19 cellular contexts compared by ENCODE assay signal in genomic region chrX:130163350-130163851, GRCh38. TPM values are rescaled to one million over a fixed set of nuclear protein-coding genes. Genes with fewer than 3 reads are reported as not detected.
DNase-seq lines count a peak whose midpoint lies in the region; ATAC-seq and TF ChIP-seq lines count a peak whose summit lies in the region.
"Had no signal": no experiment of that assay in that cellular context is flagged by ENCODE, and none has a peak within 500 bp of the region (broad histone marks: within the 10 kb centered on the region; RNA-seq: fewer than 3 reads in every experiment).

No MANE protein-coding gene starts in this region.

- peaks cover 11% of the 10 kb centered on the region for H3K4me1 ChIP-seq in CD8-positive, alpha-beta memory T cell (ENCODE audit: insufficient read depth, low read length)

- no peak for TF ChIP-seq CTCF in mesothelial cell of epicardium (IDR thresholded peaks at IDR 0.05; ENCODE audit: unreplicated experiment)
- TF ChIP-seq CTCF in osteocyte (IDR thresholded peaks at IDR 0.05) = no peak

- no peaks in the 10 kb centered on the region for H3K9me3 ChIP-seq in CD8-positive, alpha-beta memory T cell (ENCODE audit: low read length)
- H3K9me3 ChIP-seq: SJSA1 had no signal

- H3K27ac Mint-ChIP-seq in T-helper 1 cell treated with Interleukin-12 subunit alpha and Interleukin-12 subunit beta and Interleukin-4 antibody, amounts not matched to agents 30 μg/mL and 1 μg/mL, for 36 hours = no peak overlapping the region
- no peak overlapping the region for H3K27ac Mint-ChIP-seq in CD8-positive, alpha-beta memory T cell
- no peak overlapping the region for H3K27ac Mint-ChIP-seq in activated CD8-positive, alpha-beta T cell treated with anti-CD3 and anti-CD28 coated beads, Interleukin-2, amount 10 ng/mL, durations not matched to agents 7 days and 5 days
- H3K27ac Mint-ChIP-seq in mesothelial cell of epicardium (no peak overlapping the region), osteocyte (ENCODE audit: unreplicated experiment) (no peak overlapping the region)
- H3K27ac Mint-ChIP-seq: activated CD4-positive, alpha-beta T cell treated with anti-CD3 and anti-CD28 coated beads, Interleukin-2, amount 10 ng/mL, durations not matched to agents 7 days and 5 days had no signal

- H3K27me3 Mint-ChIP-seq in T-helper 1 cell treated with Interleukin-12 subunit alpha and Interleukin-12 subunit beta and Interleukin-4 antibody, amounts not matched to agents 30 μg/mL and 1 μg/mL, for 36 hours (ENCODE audit: low read depth) = no peaks in the 10 kb centered on the region
- H3K27me3 Mint-ChIP-seq in CD8-positive, alpha-beta memory T cell = peaks cover 0 to 5% of the 10 kb centered on the region in 2 donors
- H3K27me3 Mint-ChIP-seq in activated CD8-positive, alpha-beta T cell treated with anti-CD3 and anti-CD28 coated beads, Interleukin-2, amount 10 ng/mL, durations not matched to agents 7 days and 5 days (ENCODE audit: low read depth) = no peaks in the 10 kb centered on the region
- H3K27me3 Mint-ChIP-seq in mesothelial cell of epicardium (ENCODE audit: low read depth) (no peaks in the 10 kb centered on the region), osteocyte (ENCODE audit: unreplicated experiment) (no peaks in the 10 kb centered on the region)
- H3K27me3 Mint-ChIP-seq: activated CD4-positive, alpha-beta T cell treated with anti-CD3 and anti-CD28 coated beads, Interleukin-2, amount 10 ng/mL, durations not matched to agents 7 days and 5 days had no signal

- H3K27me3 ChIP-seq in CD8-positive, alpha-beta memory T cell (ENCODE audit: insufficient read depth, low read length, poor library complexity, severe bottlenecking) = no peaks in the 10 kb centered on the region
- H3K27me3 ChIP-seq: SJSA1 had no signal

- ATAC-seq in activated CD8-positive, alpha-beta T cell treated with anti-CD3 and anti-CD28 coated beads, Interleukin-2, amount 10 ng/mL, durations not matched to agents 7 days and 5 days = no peak
- ATAC-seq in GM21786 (IDR thresholded peaks at IDR 0.05; ENCODE audit: unreplicated experiment) (no peak), HG03378 (IDR thresholded peaks at IDR 0.05; ENCODE audit: unreplicated experiment) (no peak)
- ATAC-seq: Panc1 had no signal

- H3K4me3 ChIP-seq in CD8-positive, alpha-beta memory T cell (ENCODE audit: low read length) = no peak overlapping the region
- H3K4me3 ChIP-seq: lung, SJSA1, skin epidermis had no signal

- CTCF ChIA-PET in CD8-positive, alpha-beta memory T cell (lab: Charles Lee) = interaction anchor here (1.8 kb wide), 1 partner anchor 11 kb away, joined by 5 read pairs; no protein-coding TSS in a partner anchor
- CTCF ChIA-PET in activated CD8-positive, alpha-beta T cell treated with anti-CD3 and anti-CD28 coated beads, Interleukin-2, amount 10 ng/mL, durations not matched to agents 7 days and 5 days (lab: Charles Lee) = interaction anchor here (0.7 kb wide), 1 partner anchor 30 kb away, joined by 3 read pairs; no protein-coding TSS in a partner anchor

- POLR2A ChIA-PET in CD8-positive, alpha-beta memory T cell (lab: Charles Lee) = no interaction called here
- POLR2A ChIA-PET in activated CD8-positive, alpha-beta T cell treated with anti-CD3 and anti-CD28 coated beads, Interleukin-2, amount 10 ng/mL, durations not matched to agents 7 days and 5 days (lab: Charles Lee) = no interaction called here

- H3K4me1 Mint-ChIP-seq in T-helper 1 cell treated with Interleukin-12 subunit alpha and Interleukin-12 subunit beta and Interleukin-4 antibody, amounts not matched to agents 30 μg/mL and 1 μg/mL, for 36 hours (ENCODE audit: low read depth) = peaks cover 30% of the 10 kb centered on the region
- peaks cover 19 to 48% (median 47%) of the 10 kb centered on the region in 3 donors for H3K4me1 Mint-ChIP-seq in CD8-positive, alpha-beta memory T cell
- H3K4me1 Mint-ChIP-seq in activated CD8-positive, alpha-beta T cell treated with anti-CD3 and anti-CD28 coated beads, Interleukin-2, amount 10 ng/mL, durations not matched to agents 7 days and 5 days (ENCODE audit: low read depth) = peaks cover 45% of the 10 kb centered on the region
- H3K4me1 Mint-ChIP-seq in mesothelial cell of epicardium = peaks cover 23% of the 10 kb centered on the region
- peaks cover 21% of the 10 kb centered on the region for H3K4me1 Mint-ChIP-seq in osteocyte (ENCODE audit: unreplicated experiment)

- no peak overlapping the region for H3K27ac ChIP-seq in CD8-positive, alpha-beta memory T cell (ENCODE audit: low read depth, low read length)
- H3K27ac ChIP-seq: SJSA1 had no signal

- H3K36me3 Mint-ChIP-seq in T-helper 1 cell treated with Interleukin-12 subunit alpha and Interleukin-12 subunit beta and Interleukin-4 antibody, amounts not matched to agents 30 μg/mL and 1 μg/mL, for 36 hours (ENCODE audit: low read depth) = no peaks in the 10 kb centered on the region
- peaks cover 0 to 15% (median 0%) of the 10 kb centered on the region in 3 donors for H3K36me3 Mint-ChIP-seq in CD8-positive, alpha-beta memory T cell
- peaks cover 9% of the 10 kb centered on the region for H3K36me3 Mint-ChIP-seq in activated CD8-positive, alpha-beta T cell treated with anti-CD3 and anti-CD28 coated beads, Interleukin-2, amount 10 ng/mL, durations not matched to agents 7 days and 5 days (ENCODE audit: low read depth)
- no peaks in the 10 kb centered on the region for H3K36me3 Mint-ChIP-seq in mesothelial cell of epicardium
- H3K36me3 Mint-ChIP-seq in osteocyte (ENCODE audit: unreplicated experiment) = no peaks in the 10 kb centered on the region

- no peaks in the 10 kb centered on the region for H3K36me3 ChIP-seq in CD8-positive, alpha-beta memory T cell (ENCODE audit: insufficient read depth, low read length)
- H3K36me3 ChIP-seq: SJSA1 had no signal

- H3K4me3 Mint-ChIP-seq in T-helper 1 cell treated with Interleukin-12 subunit alpha and Interleukin-12 subunit beta and Interleukin-4 antibody, amounts not matched to agents 30 μg/mL and 1 μg/mL, for 36 hours = peak overlapping the region; percentile 31
- H3K4me3 Mint-ChIP-seq in CD8-positive, alpha-beta memory T cell = peak overlapping the region in 4 of 7 donors; percentile 22 to 48 (median 37)
- H3K4me3 Mint-ChIP-seq in activated CD8-positive, alpha-beta T cell treated with anti-CD3 and anti-CD28 coated beads, Interleukin-2, amount 10 ng/mL, durations not matched to agents 7 days and 5 days = peak overlapping the region; percentile 36
- H3K4me3 Mint-ChIP-seq in mesothelial cell of epicardium (peak overlapping the region; percentile 31), osteocyte (ENCODE audit: unreplicated experiment) (no peak overlapping the region)

- DNase-seq in T-helper 1 cell = no peak
- no peak for DNase-seq in CD8-positive, alpha-beta memory T cell
- DNase-seq in activated CD8-positive, alpha-beta T cell treated with anti-CD3 and anti-CD28 coated beads, Interleukin-2, amount 10 ng/mL, durations not matched to agents 7 days and 5 days = no peak
- DNase-seq in mesothelial cell of epicardium (ENCODE audit: low spot score in 2 of 2, unreplicated experiment in 2 of 2) = no peak
- DNase-seq in osteocyte (ENCODE audit: extremely low spot score, unreplicated experiment) = no peak
- DNase-seq: 8988T; activated CD4-positive, alpha-beta T cell treated with anti-CD3 and anti-CD28 coated beads, Interleukin-2, amount 10 ng/mL, durations not matched to agents 7 days and 5 days; NCI-H526 treated with DMSO at 0.1 percent for 48 hours; stimulated activated CD4-positive, alpha-beta T cell treated with anti-CD3 and anti-CD28 coated beads, Interleukin-4, amount 100 ng/mL, for 24 hours; T1000 had no signal

- H3K9me3 Mint-ChIP-seq in T-helper 1 cell treated with Interleukin-12 subunit alpha and Interleukin-12 subunit beta and Interleukin-4 antibody, amounts not matched to agents 30 μg/mL and 1 μg/mL, for 36 hours = no peaks in the 10 kb centered on the region
- H3K9me3 Mint-ChIP-seq in CD8-positive, alpha-beta memory T cell = no peaks in the 10 kb centered on the region
- no peaks in the 10 kb centered on the region for H3K9me3 Mint-ChIP-seq in activated CD8-positive, alpha-beta T cell treated with anti-CD3 and anti-CD28 coated beads, Interleukin-2, amount 10 ng/mL, durations not matched to agents 7 days and 5 days (ENCODE audit: insufficient read depth)
- H3K9me3 Mint-ChIP-seq in mesothelial cell of epicardium (peaks cover 15% of the 10 kb centered on the region), osteocyte (ENCODE audit: unreplicated experiment) (peaks cover 5% of the 10 kb centered on the region)
- H3K9me3 Mint-ChIP-seq: activated CD4-positive, alpha-beta T cell treated with anti-CD3 and anti-CD28 coated beads, Interleukin-2, amount 10 ng/mL, durations not matched to agents 7 days and 5 days had no signal

RNA-seq across cellular contexts. Expression of gene AIFM1, which starts 2.2 kb away (rescaled TPM):
- total RNA-seq in CD8-positive, alpha-beta memory T cell = 10 to 100 TPM; 57.7 to 58.2 TPM
- polyA plus RNA-seq in CD8-positive, alpha-beta memory T cell = 34.8 TPM
- total RNA-seq in activated CD8-positive, alpha-beta T cell treated with anti-CD3 and anti-CD28 coated beads, Interleukin-2, amount 10 ng/mL, durations not matched to agents 7 days and 5 days = 10 to 100 TPM; 43.4 to 47.6 TPM
- total RNA-seq in mesothelial cell of epicardium (31.3 to 34.6 TPM (median 32.1 TPM) in 3 replicates), osteocyte (27.7 and 31.2 TPM in 2 replicates)

RNA-seq across cellular contexts. Expression of gene RAB33A, which starts 8.4 kb away (rescaled TPM):
- 10 to 100 TPM in 1 of 2 experiments, 1 to 10 TPM in 1; 9.0 to 10.6 TPM for total RNA-seq in CD8-positive, alpha-beta memory T cell
- 11.0 TPM for polyA plus RNA-seq in CD8-positive, alpha-beta memory T cell
- total RNA-seq in activated CD8-positive, alpha-beta T cell treated with anti-CD3 and anti-CD28 coated beads, Interleukin-2, amount 10 ng/mL, durations not matched to agents 7 days and 5 days = 10 to 100 TPM; 31.6 to 32.7 TPM
- 4.2 to 4.6 TPM (median 4.3 TPM) in 3 replicates for total RNA-seq in mesothelial cell of epicardium
- 3.6 and 4.1 TPM in 2 replicates for total RNA-seq in osteocyte
- total RNA-seq: HT-29, LHCN-M2 had no signal

RNA-seq across cellular contexts. Expression of gene ELF4, which starts 53.1 kb away (rescaled TPM):
- 10 to 100 TPM; 23.8 to 24.7 TPM for total RNA-seq in CD8-positive, alpha-beta memory T cell
- polyA plus RNA-seq in CD8-positive, alpha-beta memory T cell = 19.5 TPM
- 10 to 100 TPM; 38.2 to 39.0 TPM for total RNA-seq in activated CD8-positive, alpha-beta T cell treated with anti-CD3 and anti-CD28 coated beads, Interleukin-2, amount 10 ng/mL, durations not matched to agents 7 days and 5 days
- total RNA-seq in mesothelial cell of epicardium (21.0 to 22.9 TPM (median 22.2 TPM) in 3 replicates), osteocyte (24.9 and 25.2 TPM in 2 replicates)
